Comparison of ENCODE assay signal across 8 cellular contexts in the genomic region with DNA sequence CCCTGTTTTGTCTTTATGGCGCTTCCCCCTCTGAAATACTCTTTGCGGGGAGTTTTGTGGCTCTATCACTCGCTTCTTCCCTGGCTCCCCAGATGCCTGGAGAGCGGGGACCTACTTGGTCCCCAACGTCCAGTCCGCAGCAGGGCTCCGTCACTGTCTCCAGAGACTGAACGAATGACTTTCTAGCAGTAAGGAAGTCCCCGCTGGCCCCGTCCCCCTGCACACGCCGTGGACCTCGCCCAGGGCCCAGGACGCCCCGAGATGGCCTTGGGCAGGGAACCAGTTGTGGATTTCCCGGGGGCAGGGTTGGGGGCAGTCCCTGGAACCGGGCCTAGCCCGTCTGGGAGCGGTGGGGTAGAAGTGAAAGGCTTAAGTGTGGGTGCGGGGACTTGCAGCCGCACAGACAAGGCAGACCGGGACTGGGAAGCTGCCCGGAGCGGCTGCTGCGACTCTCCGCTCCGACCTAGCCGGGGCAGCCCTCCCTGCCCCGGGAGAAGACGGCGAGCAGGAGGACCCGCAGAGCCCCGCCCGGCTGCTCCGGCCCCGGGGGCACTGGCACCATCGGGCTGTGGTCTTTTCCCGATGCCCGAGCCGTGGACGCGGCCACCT. TPM values are rescaled to one million over a fixed set of nuclear protein-coding genes. Genes with fewer than 3 reads are reported as not detected.
A peak's percentile ranks its signal among the peaks of the same experiment; 100 is the strongest.
DNase-seq lines count a peak whose midpoint lies in the region; ATAC-seq and TF ChIP-seq lines count a peak whose summit lies in the region.

No MANE protein-coding gene starts in this region.

- H3K79me2 ChIP-seq in fibroblast of lung (ENCODE audit: control insufficient read depth, insufficient read depth, low read length), result peaks cover 15% of the 10 kb centered on the region

- peaks cover 16% of the 10 kb centered on the region for H3K27me3 Mint-ChIP-seq in nephron (ENCODE audit: low read depth)

- H3K9ac ChIP-seq in fibroblast of lung (ENCODE audit: insufficient read depth, low read length), result peak overlapping the region; percentile 49

- intact Hi-C loops in vagina (cut with DNase I), result loop anchor here (2.0 to 10.0 kb wide), 2 partner anchors 886 to 1838 kb away; no protein-coding TSS in a partner anchor

- H2AFZ ChIP-seq in fibroblast of lung (ENCODE audit: low read length), result peak overlapping the region; percentile 90

- H3K4me1 Mint-ChIP-seq in nephron, result peaks cover 27% of the 10 kb centered on the region

- peak overlapping the region; percentile 86 to 97 (median 89) for H3K27ac Mint-ChIP-seq in nephron

- no peak for TF ChIP-seq CTCF in fibroblast of lung (conservative IDR thresholded peaks at IDR 0.05 in 1 of 2, IDR thresholded peaks at IDR 0.05 in 1 of 2; ENCODE audit: low read depth in 1 of 2, low read length in 2 of 2)
- TF ChIP-seq CTCF in nephron (IDR thresholded peaks at IDR 0.05; ENCODE audit: unreplicated experiment in 3 of 3), result no peak
- TF ChIP-seq CTCF in vagina (IDR thresholded peaks at IDR 0.05), result no peak

- no peaks in the 10 kb centered on the region for H3K9me3 ChIP-seq in fibroblast of lung (ENCODE audit: control insufficient read depth, insufficient read depth, low read depth, low read length)
- H3K9me3 ChIP-seq in vagina, result no peaks in the 10 kb centered on the region

- peak overlapping the region; percentile 93 to 96 (median 94) for H3K4me3 Mint-ChIP-seq in nephron

- H3K36me3 ChIP-seq in fibroblast of lung (ENCODE audit: control insufficient read depth, insufficient read depth, low read length) (no peaks in the 10 kb centered on the region), vagina (no peaks in the 10 kb centered on the region)

- H3K9me3 Mint-ChIP-seq in nephron, result no peaks in the 10 kb centered on the region

- peak overlapping the region; percentile 97 for H3K4me2 ChIP-seq in fibroblast of lung (ENCODE audit: extremely low read depth, insufficient read depth, low read length)

- peaks cover 3% of the 10 kb centered on the region for H3K36me3 Mint-ChIP-seq in nephron (ENCODE audit: low read depth)

- no peaks in the 10 kb centered on the region for H3K4me1 ChIP-seq in fibroblast of lung (ENCODE audit: control insufficient read depth, extremely low read depth, insufficient read depth, low read length)
- peaks cover 29% of the 10 kb centered on the region for H3K4me1 ChIP-seq in vagina

- DNase-seq in NCI-H1417 (lab: John Stamatoyannopoulos, UW), result peak; percentile 39 to 78 (median 77)
- DNase-seq in NCI-H1417 treated with DMSO at 0.1 percent for 48 hours (lab: John Stamatoyannopoulos, UW), result no peak
- peak; percentile 49 for DNase-seq in NCI-H1105 treated with DMSO at 0.1 percent for 48 hours (lab: John Stamatoyannopoulos, UW)
- DNase-seq in activated T-cell treated with anti-CD3 and anti-CD28 coated beads, Interleukin-2, amount 50 U/mL, for 48 hours, result peak; percentile 57 to 61
- peak; percentile 48 to 71 for DNase-seq in fibroblast of lung (ENCODE audit: low read depth in 2 of 2)
- peak in 1 of 2 donors; percentile 89 for DNase-seq in vagina (ENCODE audit: extremely low spot score in 2 of 2)

- peak overlapping the region; percentile 61 to 95 (median 80) for H3K4me3 ChIP-seq in fibroblast of lung (replicated peaks in 1 of 4; ENCODE audit: control extremely low read depth in 1 of 4, insufficient read depth in 1 of 4, low read depth in 3 of 4, low read length in 4 of 4)
- H3K4me3 ChIP-seq in vagina, result peak overlapping the region; percentile 58 to 88

- H3K27me3 ChIP-seq in fibroblast of lung (ENCODE audit: control insufficient read depth, insufficient read depth, low read length) (peaks cover 5% of the 10 kb centered on the region), vagina (no peaks in the 10 kb centered on the region)

- TF ChIP-seq POLR2A in vagina (IDR thresholded peaks at IDR 0.05), result no peak

- H4K20me1 ChIP-seq in fibroblast of lung (ENCODE audit: control insufficient read depth, extremely low read depth, insufficient read depth, low read length), result no peaks in the 10 kb centered on the region

- peak; percentile 16 for ATAC-seq in HG02571 (IDR thresholded peaks at IDR 0.05; ENCODE audit: unreplicated experiment)

- H3K27ac ChIP-seq in fibroblast of lung (ENCODE audit: insufficient read depth, low read length) (peak overlapping the region; percentile 60), vagina (peak overlapping the region; percentile 81)

RNA-seq across cellular contexts. Expression of gene EPHA4, which starts 0.8 kb away (rescaled TPM):
- total RNA-seq in fibroblast of lung (12.8 and 21.0 TPM in 2 replicates), vagina (24.1 TPM)
- 9.6 and 16.4 TPM in 2 replicates for polyA plus RNA-seq in fibroblast of lung
- 7.5 and 10.2 TPM in 2 replicates for polyA plus RNA-seq in fibroblast of lung (2012)
- 32.6 and 53.8 TPM in 2 replicates for polyA minus RNA-seq in fibroblast of lung (ENCODE audit: low replicate concordance)
